9 cellular contexts compared by ENCODE assay signal in genomic region chr12:43336962-43337555, GRCh38.
DNase-seq lines count a peak whose midpoint lies in the region; ATAC-seq and TF ChIP-seq lines count a peak whose summit lies in the region.
"Had no signal": no experiment of that assay in that cellular context is flagged by ENCODE, and none has a peak within 500 bp of the region (broad histone marks: within the 10 kb centered on the region; RNA-seq: fewer than 3 reads in every experiment).

No MANE protein-coding gene starts in this region.

- H3K9me2 ChIP-seq in MM.1S (replicated peaks; ENCODE audit: insufficient read depth, low read length), result no peaks in the 10 kb centered on the region

- H3K27me3 ChIP-seq in MM.1S (replicated peaks; ENCODE audit: insufficient read depth, low read length), result no peaks in the 10 kb centered on the region

- DNase-seq in GM12864 (ENCODE audit: low read depth) (no peak), MM.1S (peak; percentile 37), choroid plexus epithelial cell (ENCODE audit: low read depth) (peak; percentile 78), pons (ENCODE audit: low spot score) (peak; percentile 34), NCI-H2107 (lab: John Stamatoyannopoulos, UW) (no peak)
- DNase-seq in activated naive CD4-positive, alpha-beta T cell (lab: John Stamatoyannopoulos, UW), result no peak

- no peaks in the 10 kb centered on the region for H3K79me2 ChIP-seq in MM.1S (ENCODE audit: low read length)

- no peaks in the 10 kb centered on the region for H3K36me3 ChIP-seq in MM.1S (replicated peaks; ENCODE audit: insufficient read depth, low read length)

- no peak overlapping the region for H2AFZ ChIP-seq in MM.1S (ENCODE audit: low read length)

- ATAC-seq in HG03045 (IDR thresholded peaks at IDR 0.05; ENCODE audit: unreplicated experiment) (no peak), HG03439 (IDR thresholded peaks at IDR 0.05; ENCODE audit: unreplicated experiment) (no peak)

- H3K4me1 ChIP-seq in MM.1S (ENCODE audit: low read length), result peaks cover 22% of the 10 kb centered on the region

- H3K4me3 ChIP-seq in GM12864 (ENCODE audit: low read depth, low read length) (no peak overlapping the region), MM.1S (ENCODE audit: low read length) (no peak overlapping the region), choroid plexus epithelial cell (ENCODE audit: low read depth, low read length) (no peak overlapping the region)
- H3K4me3 ChIP-seq: skin epidermis had no signal

- H4K20me1 ChIP-seq in MM.1S (ENCODE audit: insufficient read depth, low read length), result no peaks in the 10 kb centered on the region

- TF ChIP-seq CTCF in GM12864 (IDR thresholded peaks at IDR 0.05; ENCODE audit: low read depth, low read length, missing control alignments), result peak; percentile 30
- TF ChIP-seq CTCF in MM.1S (IDR thresholded peaks at IDR 0.05; ENCODE audit: low read length), result peak; percentile 57
- peak; percentile 59 for TF ChIP-seq CTCF in choroid plexus epithelial cell (conservative IDR thresholded peaks at IDR 0.05; ENCODE audit: low read depth, low read length)

- no peak overlapping the region for H3K9ac ChIP-seq in MM.1S (ENCODE audit: low read length)

- 0 out of 2 replicates have a peak, but pooled peaks cover 5% of the 10 kb centered on the region for H3F3A ChIP-seq in MM.1S (ENCODE audit: insufficient read depth, low read length)

- no peak overlapping the region for H3K27ac ChIP-seq in MM.1S (ENCODE audit: low read length)
- H3K27ac ChIP-seq: skin epidermis had no signal

- no peak overlapping the region for H3K4me2 ChIP-seq in MM.1S (ENCODE audit: low read depth, low read length)

- H3K9me3 ChIP-seq in MM.1S (replicated peaks; ENCODE audit: insufficient read depth, low read length), result no peaks in the 10 kb centered on the region

Comparison
In these comparisons a context has a peak if more than half of its experiments do, and no peak if none do; other contexts are left out.
1. DNase-seq: peak in MM.1S (single experiment), choroid plexus epithelial cell (single experiment) and pons (single experiment); none in GM12864 (single experiment), activated naive CD4-positive, alpha-beta T cell (0 of 4) and NCI-H2107 (single experiment).
2. Peak in every context shown above with its lines, with median percentiles within 50 percentile points of each other: CTCF ChIP-seq.